In the genomic region with DNA sequence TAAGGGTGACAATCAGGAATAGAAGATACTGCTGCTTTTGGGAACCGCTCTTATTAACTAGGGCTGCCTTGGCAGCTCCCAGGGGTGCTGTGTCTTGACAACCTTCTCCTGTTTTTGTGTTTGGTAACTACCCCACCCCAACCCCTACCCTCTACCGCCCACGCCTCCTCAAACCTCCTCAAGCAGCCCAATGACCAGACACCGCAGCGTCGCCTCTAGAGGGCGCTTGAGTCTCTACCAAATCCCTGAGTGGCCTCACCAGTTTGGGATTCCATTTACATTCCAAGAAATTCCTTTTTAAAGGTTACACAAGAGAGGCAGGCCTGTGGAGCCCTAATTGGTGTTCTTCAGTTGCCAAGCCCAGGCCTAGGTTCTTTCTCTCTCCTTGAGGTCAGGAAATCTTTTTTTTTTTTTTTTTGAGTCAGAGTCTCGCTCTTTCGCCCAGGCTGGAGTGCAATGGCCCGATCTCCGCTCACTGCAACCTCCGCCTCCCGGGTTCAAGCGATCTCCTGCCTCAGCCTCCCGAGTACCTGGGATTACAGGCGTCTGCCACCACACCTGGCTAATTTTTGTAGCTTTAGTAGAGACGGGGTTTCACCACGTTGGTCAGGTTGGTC, we compare ENCODE assay signal across 8 cellular contexts.
DNase-seq lines count a peak whose midpoint lies in the region; ATAC-seq, FAIRE-seq and TF ChIP-seq lines count a peak whose summit lies in the region.

No MANE protein-coding gene starts in this region.

- no peaks in the 10 kb centered on the region for H3K9me1 ChIP-seq in keratinocyte (ENCODE audit: control insufficient read depth, extremely low read depth, insufficient read depth, low read length)

- H3K27ac Mint-ChIP-seq in GM23338 = peak overlapping the region; percentile 82

- ATAC-seq in GM23338 = peak; percentile 98
- no peak for ATAC-seq in HG03442 (IDR thresholded peaks at IDR 0.05; ENCODE audit: unreplicated experiment)

- no peaks in the 10 kb centered on the region for H3K27me3 ChIP-seq in GM23338 (ENCODE audit: insufficient read depth)
- H3K27me3 ChIP-seq in keratinocyte (ENCODE audit: control insufficient read depth, extremely low read depth, insufficient read depth, low read length) = no peaks in the 10 kb centered on the region

- dilution Hi-C loops in keratinocyte (cut with MboI; ENCODE audit: extremely low pct_ligation_motif_present, low sequenced_read_pairs) = no loop called here

- no peaks in the 10 kb centered on the region for H3K9me3 ChIP-seq in keratinocyte (ENCODE audit: control insufficient read depth, low read depth, low read length)

- H3K4me2 ChIP-seq in GM23338 (peak overlapping the region; percentile 30; the same call in 1 of the 2 replicates), keratinocyte (ENCODE audit: control insufficient read depth, extremely low read depth, insufficient read depth, low read depth, low read length) (no peak overlapping the region)

- H3K4me1 ChIP-seq in GM23338 (ENCODE audit: insufficient read depth) (peaks cover 14% of the 10 kb centered on the region), keratinocyte (ENCODE audit: control insufficient read depth, extremely low read depth, insufficient read depth, low read length) (peaks cover 6% of the 10 kb centered on the region)

- peaks cover 18% of the 10 kb centered on the region; the same call in 2 of the 3 replicates for H3K4me1 Mint-ChIP-seq in GM23338

- H2AFZ ChIP-seq in GM23338 = no peak overlapping the region
- H2AFZ ChIP-seq in keratinocyte (ENCODE audit: control insufficient read depth, low read length) = no peak overlapping the region

- H3K27ac ChIP-seq in GM23338 (ENCODE audit: low read depth) (peak overlapping the region; percentile 86), keratinocyte (ENCODE audit: control insufficient read depth, insufficient read depth, low read length) (no peak overlapping the region)

- no peaks in the 10 kb centered on the region for H3F3A ChIP-seq in GM23338 (replicated peaks; ENCODE audit: low read depth)

- no peaks in the 10 kb centered on the region for H3K36me3 ChIP-seq in GM23338 (ENCODE audit: insufficient read depth)
- no peaks in the 10 kb centered on the region for H3K36me3 ChIP-seq in keratinocyte (ENCODE audit: control insufficient read depth in 2 of 2, extremely low read depth in 1 of 2, insufficient read depth in 2 of 2, low read length in 2 of 2)

- H4K20me1 ChIP-seq in GM23338 (replicated peaks; ENCODE audit: insufficient read depth) = no peaks in the 10 kb centered on the region
- H4K20me1 ChIP-seq in keratinocyte (ENCODE audit: control insufficient read depth, extremely low read depth, insufficient read depth, low read length) = no peaks in the 10 kb centered on the region

- H3K79me2 ChIP-seq in GM23338 (replicated peaks; ENCODE audit: insufficient read depth) = no peaks in the 10 kb centered on the region
- no peaks in the 10 kb centered on the region for H3K79me2 ChIP-seq in keratinocyte (ENCODE audit: control insufficient read depth, insufficient read depth, low read length)

- no peaks in the 10 kb centered on the region for H3K9me2 ChIP-seq in GM23338 (ENCODE audit: insufficient read depth)

- peak; percentile 69 for DNase-seq in COLO668 (lab: John Stamatoyannopoulos, UW; ENCODE audit: unreplicated experiment)
- DNase-seq in GM23338 (ENCODE audit: low spot score) = peak; percentile 99
- peak; percentile 47 for DNase-seq in RCC 7860 (ENCODE audit: low spot score)
- DNase-seq in T47D (ENCODE audit: low read depth in 1 of 2, low spot score in 1 of 2) = peak; percentile 63 to 94
- DNase-seq in keratinocyte (ENCODE audit: low read depth, low spot score) = no peak
- DNase-seq in stimulated activated CD4-positive, alpha-beta T cell treated with anti-CD3 and anti-CD28 coated beads, Interleukin-2, amount 100 ng/mL, for 4 hours (ENCODE audit: low read depth) = peak; percentile 2
- DNase-seq in DMS79 (lab: John Stamatoyannopoulos, UW) = no peak

- no peaks in the 10 kb centered on the region; the same call in 2 of the 3 replicates for H3K9me3 Mint-ChIP-seq in GM23338

- H3K9ac ChIP-seq in keratinocyte (ENCODE audit: control insufficient read depth, extremely low read depth, insufficient read depth, low read length) = no peak overlapping the region

- peak; percentile 97 to 98 for TF ChIP-seq CTCF in GM23338 (conservative IDR thresholded peaks at IDR 0.05; ENCODE audit: low read depth in 2 of 2)
- peak; percentile 80 to 88 (median 84) for TF ChIP-seq CTCF in keratinocyte (optimal IDR thresholded peaks at IDR 0.05 in 1 of 3, IDR thresholded peaks at IDR 0.05 in 1 of 3, conservative IDR thresholded peaks at IDR 0.05 in 1 of 3; ENCODE audit: extremely low read depth in 1 of 3, insufficient read depth in 2 of 3, low read length in 3 of 3)

- H3K4me3 ChIP-seq in GM23338 (no peak overlapping the region), keratinocyte (ENCODE audit: control insufficient read depth in 2 of 3, extremely low read depth in 1 of 3, insufficient read depth in 2 of 3, low read depth in 1 of 3, low read length in 3 of 3) (no peak overlapping the region)

- H3K27me3 Mint-ChIP-seq in GM23338 (ENCODE audit: insufficient read depth, low read depth, poor library complexity) = peaks cover 5% of the 10 kb centered on the region

- no peak for FAIRE-seq in RCC 7860 (lab: Jason Lieb, UNC)
- FAIRE-seq in keratinocyte (lab: Jason Lieb, UNC) = peak; percentile 67

- in situ Hi-C loops in T47D (cut with HindIII; ENCODE audit: low pct_unique_long_range_greater_than_20kb, low sequenced_read_pairs) = no loop called here

- no peak overlapping the region for H3K4me3 Mint-ChIP-seq in GM23338

- H3K36me3 Mint-ChIP-seq in GM23338 (ENCODE audit: low read depth) = no peaks in the 10 kb centered on the region; the same call in 2 of the 3 replicates

TF ChIP-seq in GM23338, 12 proteins besides CTCF, POLR2A, EP300 and RAD21:
- TF ChIP-seq POLR2AphosphoS5 (IDR thresholded peaks at IDR 0.05; ENCODE audit: low read depth) (0 out of 2 replicates have a peak, but pooled peaks have one; percentile 9), STAT1 (IDR thresholded peaks at IDR 0.05; ENCODE audit: unreplicated experiment) (no peak)
- TF ChIP-seq, protein P1, sequence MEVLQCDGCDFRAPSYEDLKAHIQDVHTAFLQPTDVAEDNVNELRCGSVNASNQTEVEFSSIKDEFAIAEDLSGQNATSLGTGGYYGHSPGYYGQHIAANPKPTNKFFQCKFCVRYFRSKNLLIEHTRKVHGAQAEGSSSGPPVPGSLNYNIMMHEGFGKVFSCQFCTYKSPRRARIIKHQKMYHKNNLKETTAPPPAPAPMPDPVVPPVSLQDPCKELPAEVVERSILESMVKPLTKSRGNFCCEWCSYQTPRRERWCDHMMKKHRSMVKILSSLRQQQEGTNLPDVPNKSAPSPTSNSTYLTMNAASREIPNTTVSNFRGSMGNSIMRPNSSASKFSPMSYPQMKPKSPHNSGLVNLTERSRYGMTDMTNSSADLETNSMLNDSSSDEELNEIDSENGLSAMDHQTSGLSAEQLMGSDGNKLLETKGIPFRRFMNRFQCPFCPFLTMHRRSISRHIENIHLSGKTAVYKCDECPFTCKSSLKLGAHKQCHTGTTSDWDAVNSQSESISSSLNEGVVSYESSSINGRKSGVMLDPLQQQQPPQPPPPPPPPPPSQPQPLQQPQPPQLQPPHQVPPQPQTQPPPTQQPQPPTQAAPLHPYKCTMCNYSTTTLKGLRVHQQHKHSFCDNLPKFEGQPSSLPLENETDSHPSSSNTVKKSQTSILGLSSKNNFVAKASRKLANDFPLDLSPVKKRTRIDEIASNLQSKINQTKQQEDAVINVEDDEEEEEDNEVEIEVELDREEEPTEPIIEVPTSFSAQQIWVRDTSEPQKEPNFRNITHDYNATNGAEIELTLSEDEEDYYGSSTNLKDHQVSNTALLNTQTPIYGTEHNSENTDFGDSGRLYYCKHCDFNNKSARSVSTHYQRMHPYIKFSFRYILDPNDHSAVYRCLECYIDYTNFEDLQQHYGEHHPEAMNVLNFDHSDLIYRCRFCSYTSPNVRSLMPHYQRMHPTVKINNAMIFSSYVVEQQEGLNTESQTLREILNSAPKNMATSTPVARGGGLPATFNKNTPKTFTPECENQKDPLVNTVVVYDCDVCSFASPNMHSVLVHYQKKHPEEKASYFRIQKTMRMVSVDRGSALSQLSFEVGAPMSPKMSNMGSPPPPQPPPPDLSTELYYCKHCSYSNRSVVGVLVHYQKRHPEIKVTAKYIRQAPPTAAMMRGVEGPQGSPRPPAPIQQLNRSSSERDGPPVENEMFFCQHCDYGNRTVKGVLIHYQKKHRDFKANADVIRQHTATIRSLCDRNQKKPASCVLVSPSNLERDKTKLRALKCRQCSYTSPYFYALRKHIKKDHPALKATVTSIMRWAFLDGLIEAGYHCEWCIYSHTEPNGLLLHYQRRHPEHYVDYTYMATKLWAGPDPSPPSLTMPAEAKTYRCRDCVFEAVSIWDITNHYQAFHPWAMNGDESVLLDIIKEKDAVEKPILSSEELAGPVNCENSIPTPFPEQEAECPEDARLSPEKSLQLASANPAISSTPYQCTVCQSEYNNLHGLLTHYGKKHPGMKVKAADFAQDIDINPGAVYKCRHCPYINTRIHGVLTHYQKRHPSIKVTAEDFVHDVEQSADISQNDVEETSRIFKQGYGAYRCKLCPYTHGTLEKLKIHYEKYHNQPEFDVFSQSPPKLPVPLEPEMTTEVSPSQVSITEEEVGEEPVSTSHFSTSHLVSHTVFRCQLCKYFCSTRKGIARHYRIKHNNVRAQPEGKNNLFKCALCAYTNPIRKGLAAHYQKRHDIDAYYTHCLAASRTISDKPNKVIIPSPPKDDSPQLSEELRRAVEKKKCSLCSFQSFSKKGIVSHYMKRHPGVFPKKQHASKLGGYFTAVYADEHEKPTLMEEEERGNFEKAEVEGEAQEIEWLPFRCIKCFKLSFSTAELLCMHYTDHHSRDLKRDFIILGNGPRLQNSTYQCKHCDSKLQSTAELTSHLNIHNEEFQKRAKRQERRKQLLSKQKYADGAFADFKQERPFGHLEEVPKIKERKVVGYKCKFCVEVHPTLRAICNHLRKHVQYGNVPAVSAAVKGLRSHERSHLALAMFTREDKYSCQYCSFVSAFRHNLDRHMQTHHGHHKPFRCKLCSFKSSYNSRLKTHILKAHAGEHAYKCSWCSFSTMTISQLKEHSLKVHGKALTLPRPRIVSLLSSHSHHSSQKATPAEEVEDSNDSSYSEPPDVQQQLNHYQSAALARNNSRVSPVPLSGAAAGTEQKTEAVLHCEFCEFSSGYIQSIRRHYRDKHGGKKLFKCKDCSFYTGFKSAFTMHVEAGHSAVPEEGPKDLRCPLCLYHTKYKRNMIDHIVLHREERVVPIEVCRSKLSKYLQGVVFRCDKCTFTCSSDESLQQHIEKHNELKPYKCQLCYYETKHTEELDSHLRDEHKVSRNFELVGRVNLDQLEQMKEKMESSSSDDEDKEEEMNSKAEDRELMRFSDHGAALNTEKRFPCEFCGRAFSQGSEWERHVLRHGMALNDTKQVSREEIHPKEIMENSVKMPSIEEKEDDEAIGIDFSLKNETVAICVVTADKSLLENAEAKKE (CRISPR knock-in tag; IDR thresholded peaks at IDR 0.05) = 0 out of 2 replicates have a peak, but pooled peaks have one; percentile 10

Comparison
In these comparisons a context has a peak if more than half of its experiments do, and no peak if none do; other contexts are left out.
1. DNase-seq: peak in COLO668 (single experiment), GM23338 (single experiment), RCC 7860 (single experiment), T47D (2 of 2) and stimulated activated CD4-positive, alpha-beta T cell treated with anti-CD3 and anti-CD28 coated beads, Interleukin-2, amount 100 ng/mL, for 4 hours (single experiment); none in keratinocyte (single experiment) and DMS79 (single experiment).